ENCODE assay signal across 34 cellular contexts in the genomic region with DNA sequence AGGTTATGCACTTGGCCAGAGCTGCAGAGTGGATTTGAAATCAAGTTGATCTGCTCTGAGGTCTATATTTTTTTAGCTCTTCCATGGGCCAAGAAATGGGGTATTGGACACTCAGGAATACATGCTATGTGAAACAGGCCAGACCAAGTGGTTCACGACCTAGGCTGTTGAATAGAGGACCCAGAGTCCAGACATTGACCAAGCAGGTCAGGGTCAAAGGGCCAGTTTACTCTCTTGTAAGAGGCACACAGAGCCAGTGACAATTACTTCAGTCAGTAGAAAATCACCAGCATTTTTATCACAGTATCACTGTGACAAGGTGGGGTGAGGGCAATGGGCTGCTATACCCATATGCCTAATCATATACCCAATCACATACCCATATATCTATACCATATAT.
"Had no signal": no experiment of that assay in that cellular context is flagged by ENCODE, and none has a peak within 500 bp of the region (broad histone marks: within the 10 kb centered on the region; RNA-seq: fewer than 3 reads in every experiment).

No MANE protein-coding gene starts in this region.

- DNase-seq: activated effector memory CD4-positive, alpha-beta T cell treated with anti-CD3 and anti-CD28 coated beads, Interleukin-2, amount 50 U/mL, for 16 hours; activated effector memory CD4-positive, alpha-beta T cell treated with Interleukin-2 at 50 U/mL for 16 hours; activated gamma-delta T cell; activated gamma-delta T cell treated with Interleukin-2 at 50 U/mL for 16 hours; activated naive CD4-positive, alpha-beta T cell; activated naive CD4-positive, alpha-beta T cell treated with anti-CD3 and anti-CD28 coated beads for 36 hours; activated naive CD4-positive, alpha-beta T cell treated with anti-CD3 and anti-CD28 coated beads, Interleukin-2, amount 10 ng/mL, durations not matched to agents 7 days and 5 days; activated naive CD4-positive, alpha-beta T cell treated with anti-CD3 and anti-CD28 coated beads, Interleukin-2, amount 50 U/mL, for 16 hours; activated naive CD4-positive, alpha-beta T cell treated with Interleukin-2 at 50 U/mL for 16 hours; activated naive CD8-positive, alpha-beta T cell treated with anti-CD3 and anti-CD28 coated beads for 36 hours; activated naive CD8-positive, alpha-beta T cell treated with anti-CD3 and anti-CD28 coated beads, Interleukin-2, amount 10 ng/mL, durations not matched to agents 7 days and 5 days; activated naive CD8-positive, alpha-beta T cell treated with anti-CD3 and anti-CD28 coated beads, Interleukin-2, amount 50 U/mL, for 24 hours; activated T-cell treated with anti-CD3 and anti-CD28 coated beads, Interleukin-2, amount 50 U/mL, for 1 hour; activated T-cell treated with anti-CD3 and anti-CD28 coated beads, Interleukin-2, amount 50 U/mL, for 24 hours; activated T-cell treated with anti-CD3 and anti-CD28 coated beads, Interleukin-2, amount 50 U/mL, for 4 hours; activated T-cell treated with anti-CD3 and anti-CD28 coated beads, Interleukin-2, amount 50 U/mL, for 48 hours; activated T-cell treated with anti-CD3 and anti-CD28 coated beads, Interleukin-2, amount 50 U/mL, for 72 hours; adrenal gland; amniotic stem cell; amygdala; anterior cingulate cortex; aorta; body of pancreas; brain microvascular endothelial cell; caudate nucleus; central memory CD4-positive, alpha-beta T cell; cerebellar nuclear complex had no signal

- FAIRE-seq: astrocyte, bronchial epithelial cell had no signal

- ATAC-seq: activated naive CD4-positive, alpha-beta T cell treated with anti-CD3 and anti-CD28 coated beads, Interleukin-2, amount 50 U/mL, for 72 hours; activated naive CD8-positive, alpha-beta T cell treated with anti-CD3 and anti-CD28 coated beads, Interleukin-2, amount 50 U/mL, for 24 hours; activated T-cell treated with anti-CD3 and anti-CD28 coated beads, Interleukin-2, amount 50 U/mL, for 4 hours; activated T-cell treated with anti-CD3 and anti-CD28 coated beads, Interleukin-2, amount 50 U/mL, for 72 hours; activated T-helper 17 cell treated with anti-CD3 and anti-CD28 coated beads, Interleukin-2, amount 50 U/mL, for 72 hours; body of pancreas had no signal

- H3K4me3 ChIP-seq: adrenal gland, ascending aorta, body of pancreas, breast epithelium, cardiac muscle cell had no signal

- H3K36me3 ChIP-seq: adrenal gland, ascending aorta, brain microvascular endothelial cell, breast epithelium, cardiac muscle cell had no signal

- H3K9me3 ChIP-seq: adrenal gland, ascending aorta, body of pancreas, breast epithelium had no signal

- H3K27me3 ChIP-seq: adrenal gland, ascending aorta, body of pancreas, brain microvascular endothelial cell, breast epithelium had no signal

- H3K4me1 ChIP-seq: adrenal gland, ascending aorta, body of pancreas, breast epithelium had no signal

- H3K27ac ChIP-seq: adrenal gland, ascending aorta, body of pancreas, brain microvascular endothelial cell, breast epithelium, cardiac muscle cell had no signal
